Comparison of ENCODE assay signal across 19 cellular contexts in the genomic region with DNA sequence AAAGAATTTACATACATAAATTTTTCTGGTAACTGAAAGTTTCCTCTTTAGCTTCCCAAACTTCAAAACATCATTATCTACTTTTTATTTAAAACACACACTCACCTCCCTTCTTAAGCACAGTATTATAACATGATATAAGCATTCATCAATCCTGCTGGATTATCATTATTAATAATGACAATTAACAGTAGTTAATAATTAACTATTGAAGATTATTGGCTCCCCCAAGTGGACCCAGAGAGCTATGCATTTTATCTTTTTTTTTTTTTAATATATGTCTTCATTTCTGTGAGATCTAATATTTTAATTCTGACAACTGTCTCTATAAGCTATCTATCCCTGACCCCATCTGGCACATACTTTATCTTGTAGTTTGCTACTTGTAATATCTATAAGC.
DNase-seq lines count a peak whose midpoint lies in the region; ATAC-seq, FAIRE-seq and TF ChIP-seq lines count a peak whose summit lies in the region.
"Had no signal": no experiment of that assay in that cellular context is flagged by ENCODE, and none has a peak within 500 bp of the region (broad histone marks: within the 10 kb centered on the region; RNA-seq: fewer than 3 reads in every experiment).

No MANE protein-coding gene starts in this region.

- H3K4me2 ChIP-seq in PC-3 (ENCODE audit: low read length), result no peak overlapping the region
- no peak overlapping the region for H3K4me2 ChIP-seq in hepatocyte

- peak; percentile 9 for TF ChIP-seq CTCF in GM12864 (IDR thresholded peaks at IDR 0.05; ENCODE audit: low read depth, low read length, missing control alignments)
- TF ChIP-seq CTCF in PC-3 (conservative IDR thresholded peaks at IDR 0.05; ENCODE audit: low read depth, low read length), result peak; percentile 49; the same call in 1 of the 2 replicates
- TF ChIP-seq CTCF in hepatocyte (IDR thresholded peaks at IDR 0.05; ENCODE audit: poor library complexity), result peak; percentile 25

- peak; percentile 21 for FAIRE-seq in A204.1 (lab: Jason Lieb, UNC)
- FAIRE-seq: GM12892 had no signal

- POLR2A ChIA-PET in PC-3 (lab: Charles Lee; ENCODE audit: unreplicated experiment), result no interaction called here

- no peak overlapping the region for H3K4me3 ChIP-seq in GM12864 (ENCODE audit: low read depth, low read length)
- no peak overlapping the region for H3K4me3 ChIP-seq in PC-3 (ENCODE audit: low read length)
- H3K4me3 ChIP-seq in hepatocyte, result no peak overlapping the region
- H3K4me3 ChIP-seq: upper lobe of right lung had no signal

- BruUV-seq in PC-3 (replicated peaks; lab: Mats Ljungman, UMichigan), result no TSS peak

- H4K20me1 ChIP-seq in PC-3 (ENCODE audit: low read length) (no peaks in the 10 kb centered on the region), hepatocyte (ENCODE audit: insufficient read depth, poor library complexity, severe bottlenecking) (no peaks in the 10 kb centered on the region)

- no peak overlapping the region for H3K9ac ChIP-seq in PC-3 (ENCODE audit: low read length)

- no peaks in the 10 kb centered on the region for H3F3A ChIP-seq in PC-3 (ENCODE audit: low read length, unreplicated experiment)

- H2AFZ ChIP-seq in PC-3 (ENCODE audit: low read length) (no peak overlapping the region), hepatocyte (no peak overlapping the region)

- H3K4me1 ChIP-seq in PC-3 (ENCODE audit: insufficient read depth, low read length), result no peaks in the 10 kb centered on the region
- no peaks in the 10 kb centered on the region for H3K4me1 ChIP-seq in hepatocyte (ENCODE audit: insufficient read depth)
- H3K4me1 ChIP-seq: upper lobe of right lung had no signal

- CTCF ChIA-PET in PC-3 (lab: Charles Lee), result interaction anchor here (0.6 kb wide), 1 partner anchor 504 kb away, joined by 3 read pairs; no protein-coding TSS in a partner anchor

- H3K9me3 ChIP-seq in PC-3 (ENCODE audit: low read length), result no peaks in the 10 kb centered on the region
- no peaks in the 10 kb centered on the region for H3K9me3 ChIP-seq in hepatocyte (ENCODE audit: low read depth)
- H3K9me3 ChIP-seq: upper lobe of right lung had no signal

- DNase-seq in GM12864 (ENCODE audit: low read depth) (no peak), PC-3 (no peak), hepatocyte (ENCODE audit: low spot score) (no peak), NCI-H1417 treated with DMSO at 0.1 percent for 48 hours (lab: John Stamatoyannopoulos, UW) (no peak), pons (ENCODE audit: low spot score) (no peak), globus pallidus (ENCODE audit: low spot score) (no peak)
- DNase-seq: activated B cell treated with CpG ODN at 0.5 μM for 24 hours; GOT3; hypothalamus; KBM-7; NCI-H1436; NCI-H82; stimulated activated CD4-positive, alpha-beta T cell treated with anti-CD3 and anti-CD28 coated beads, Interleukin-15, amount 100 ng/mL, for 24 hours; stimulated activated naive CD4-positive, alpha-beta T cell treated with Interleukin-2 at 50 U/mL for 16 hours; upper lobe of right lung had no signal

- intact Hi-C loops in PC-3 (cut with micrococcal nuclease), result no loop called here

- H3K27me3 ChIP-seq in PC-3 (ENCODE audit: low read length), result no peaks in the 10 kb centered on the region
- H3K27me3 ChIP-seq in hepatocyte, result no peaks in the 10 kb centered on the region
- H3K27me3 ChIP-seq: upper lobe of right lung had no signal

- H3K27ac ChIP-seq in PC-3 (ENCODE audit: low read length), result no peak overlapping the region
- H3K27ac ChIP-seq in hepatocyte, result no peak overlapping the region
- H3K27ac ChIP-seq: upper lobe of right lung had no signal

- H3K36me3 ChIP-seq in PC-3 (ENCODE audit: low read depth, low read length) (no peaks in the 10 kb centered on the region), hepatocyte (replicated peaks; ENCODE audit: insufficient read depth, low read depth) (no peaks in the 10 kb centered on the region)
- H3K36me3 ChIP-seq: upper lobe of right lung had no signal

- H3K9me2 ChIP-seq in PC-3 (replicated peaks; ENCODE audit: low read length) (no peaks in the 10 kb centered on the region), hepatocyte (replicated peaks; ENCODE audit: insufficient read depth) (no peaks in the 10 kb centered on the region)

- no peak for ATAC-seq in PC-3
- ATAC-seq in HG02938 (IDR thresholded peaks at IDR 0.05; ENCODE audit: unreplicated experiment), result no peak
- ATAC-seq: natural killer cell treated with Interleukin-12 subunit alpha and Interleukin-12 subunit beta and Interleukin-15 and Interleukin-18, amount 100 ng/mL, for 72 hours; upper lobe of right lung had no signal

- H3K79me2 ChIP-seq in PC-3 (ENCODE audit: low read length), result no peaks in the 10 kb centered on the region
- no peaks in the 10 kb centered on the region for H3K79me2 ChIP-seq in hepatocyte
